Comparison of ENCODE assay signal across 1 cellular context in genomic region chr18:56517181-56517580, GRCh38.
TF ChIP-seq lines count a peak whose summit lies in the region.

No MANE protein-coding gene starts in this region.

TF ChIP-seq in GM23338, 12 proteins besides CTCF, POLR2A, EP300 and RAD21 (continued from another document):
- no peak for TF ChIP-seq ZNF462 (CRISPR knock-in tag; IDR thresholded peaks at IDR 0.05)
- TF ChIP-seq EZH2 (IDR thresholded peaks at IDR 0.05; ENCODE audit: low read depth, unreplicated experiment) = no peak
- no peak for TF ChIP-seq JUNB (IDR thresholded peaks at IDR 0.05; ENCODE audit: unreplicated experiment)
- TF ChIP-seq, protein P1, sequence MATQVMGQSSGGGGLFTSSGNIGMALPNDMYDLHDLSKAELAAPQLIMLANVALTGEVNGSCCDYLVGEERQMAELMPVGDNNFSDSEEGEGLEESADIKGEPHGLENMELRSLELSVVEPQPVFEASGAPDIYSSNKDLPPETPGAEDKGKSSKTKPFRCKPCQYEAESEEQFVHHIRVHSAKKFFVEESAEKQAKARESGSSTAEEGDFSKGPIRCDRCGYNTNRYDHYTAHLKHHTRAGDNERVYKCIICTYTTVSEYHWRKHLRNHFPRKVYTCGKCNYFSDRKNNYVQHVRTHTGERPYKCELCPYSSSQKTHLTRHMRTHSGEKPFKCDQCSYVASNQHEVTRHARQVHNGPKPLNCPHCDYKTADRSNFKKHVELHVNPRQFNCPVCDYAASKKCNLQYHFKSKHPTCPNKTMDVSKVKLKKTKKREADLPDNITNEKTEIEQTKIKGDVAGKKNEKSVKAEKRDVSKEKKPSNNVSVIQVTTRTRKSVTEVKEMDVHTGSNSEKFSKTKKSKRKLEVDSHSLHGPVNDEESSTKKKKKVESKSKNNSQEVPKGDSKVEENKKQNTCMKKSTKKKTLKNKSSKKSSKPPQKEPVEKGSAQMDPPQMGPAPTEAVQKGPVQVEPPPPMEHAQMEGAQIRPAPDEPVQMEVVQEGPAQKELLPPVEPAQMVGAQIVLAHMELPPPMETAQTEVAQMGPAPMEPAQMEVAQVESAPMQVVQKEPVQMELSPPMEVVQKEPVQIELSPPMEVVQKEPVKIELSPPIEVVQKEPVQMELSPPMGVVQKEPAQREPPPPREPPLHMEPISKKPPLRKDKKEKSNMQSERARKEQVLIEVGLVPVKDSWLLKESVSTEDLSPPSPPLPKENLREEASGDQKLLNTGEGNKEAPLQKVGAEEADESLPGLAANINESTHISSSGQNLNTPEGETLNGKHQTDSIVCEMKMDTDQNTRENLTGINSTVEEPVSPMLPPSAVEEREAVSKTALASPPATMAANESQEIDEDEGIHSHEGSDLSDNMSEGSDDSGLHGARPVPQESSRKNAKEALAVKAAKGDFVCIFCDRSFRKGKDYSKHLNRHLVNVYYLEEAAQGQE (IDR thresholded peaks at IDR 0.05; ENCODE audit: unreplicated experiment) = no peak
- no peak for TF ChIP-seq NANOG (IDR thresholded peaks at IDR 0.05; ENCODE audit: borderline replicate concordance)
- TF ChIP-seq ETS1 (IDR thresholded peaks at IDR 0.05) = no peak
- no peak for TF ChIP-seq ZNF331 (CRISPR knock-in tag; IDR thresholded peaks at IDR 0.05; ENCODE audit: low read depth)
- TF ChIP-seq CREB1 (CRISPR knock-in tag; IDR thresholded peaks at IDR 0.05; ENCODE audit: low read depth) = no peak
- TF ChIP-seq EZH2phosphoT487 (IDR thresholded peaks at IDR 0.05; ENCODE audit: unreplicated experiment) = no peak
- TF ChIP-seq POLR2AphosphoS5 (IDR thresholded peaks at IDR 0.05; ENCODE audit: low read depth) = no peak
- TF ChIP-seq ZNF114 (CRISPR knock-in tag; IDR thresholded peaks at IDR 0.05) = no peak
